9 cellular contexts compared by ENCODE assay signal in genomic region chr10:23314835-23315239, GRCh38. TPM values are rescaled to one million over a fixed set of nuclear protein-coding genes. Genes with fewer than 3 reads are reported as not detected.
DNase-seq lines count a peak whose midpoint lies in the region; ATAC-seq, FAIRE-seq and TF ChIP-seq lines count a peak whose summit lies in the region.
"Had no signal": no experiment of that assay in that cellular context is flagged by ENCODE, and none has a peak within 500 bp of the region (broad histone marks: within the 10 kb centered on the region; RNA-seq: fewer than 3 reads in every experiment).

No MANE protein-coding gene starts in this region.

- H3K4me2 ChIP-seq in mammary epithelial cell (ENCODE audit: insufficient read depth, low read depth, low read length) (no peak overlapping the region), keratinocyte (ENCODE audit: control insufficient read depth, extremely low read depth, insufficient read depth, low read depth, low read length) (no peak overlapping the region)

- BruUV-seq in mammary epithelial cell (replicated peaks; lab: Mats Ljungman, UMichigan): no TSS peak

- FAIRE-seq in keratinocyte (lab: Jason Lieb, UNC): peak; percentile 41

- in situ Hi-C loops in SK-MEL-5 (cut with HindIII; ENCODE audit: low pct_unique_long_range_greater_than_20kb, low sequenced_read_pairs): no loop called here
- in situ Hi-C loops in mammary epithelial cell (cut with MboI; ENCODE audit: low sequenced_read_pairs in 2 of 2): loop anchor here in 1 of 2 donors (5.0 to 25.0 kb wide), 2 partner anchors 212 to 372 kb away; no protein-coding TSS in a partner anchor

- H3K9me1 ChIP-seq in keratinocyte (ENCODE audit: control insufficient read depth, extremely low read depth, insufficient read depth, low read length): no peaks in the 10 kb centered on the region

- H3K4me1 ChIP-seq in ACC112 (ENCODE audit: control insufficient read depth, insufficient read depth, low read length, unreplicated experiment) (no peaks in the 10 kb centered on the region), mammary epithelial cell (ENCODE audit: insufficient read depth, low read length) (no peaks in the 10 kb centered on the region), keratinocyte (ENCODE audit: control insufficient read depth, extremely low read depth, insufficient read depth, low read length) (no peaks in the 10 kb centered on the region)

- H3K27me3 ChIP-seq in ACC112 (ENCODE audit: insufficient read depth, low read length): peaks cover 6% of the 10 kb centered on the region; the same call in 1 of the 2 replicates
- H3K27me3 ChIP-seq in mammary epithelial cell (ENCODE audit: insufficient read depth, low read length): no peaks in the 10 kb centered on the region
- peaks cover 5% of the 10 kb centered on the region for H3K27me3 ChIP-seq in keratinocyte (ENCODE audit: control insufficient read depth, extremely low read depth, insufficient read depth, low read length)

- peaks cover 6% of the 10 kb centered on the region for H3K9me3 ChIP-seq in mammary epithelial cell (replicated peaks; ENCODE audit: insufficient read depth, low read length)
- peaks cover 9% of the 10 kb centered on the region for H3K9me3 ChIP-seq in keratinocyte (ENCODE audit: control insufficient read depth, low read depth, low read length)

- H3K79me2 ChIP-seq in ACC112 (ENCODE audit: control insufficient read depth, insufficient read depth, low read length, unreplicated experiment) (no peaks in the 10 kb centered on the region), mammary epithelial cell (ENCODE audit: insufficient read depth, low read length) (no peaks in the 10 kb centered on the region), keratinocyte (ENCODE audit: control insufficient read depth, insufficient read depth, low read length) (no peaks in the 10 kb centered on the region)

- H3K9ac ChIP-seq in mammary epithelial cell (ENCODE audit: insufficient read depth, low read length) (no peak overlapping the region), keratinocyte (ENCODE audit: control insufficient read depth, extremely low read depth, insufficient read depth, low read length) (no peak overlapping the region)

- TF ChIP-seq CTCF in mammary epithelial cell (conservative IDR thresholded peaks at IDR 0.05 in 1 of 2, IDR thresholded peaks at IDR 0.05 in 1 of 2; ENCODE audit: extremely low read depth in 1 of 2, insufficient read depth in 1 of 2, low read depth in 1 of 2, low read length in 2 of 2) (peak; percentile 62 to 70), keratinocyte (optimal IDR thresholded peaks at IDR 0.05 in 1 of 3, IDR thresholded peaks at IDR 0.05 in 1 of 3, conservative IDR thresholded peaks at IDR 0.05 in 1 of 3; ENCODE audit: extremely low read depth in 1 of 3, insufficient read depth in 2 of 3, low read length in 3 of 3) (peak in 2 of 3 experiments; percentile 39 to 53)

- H3K4me3 ChIP-seq in ACC112 (ENCODE audit: low read depth, low read length) (no peak overlapping the region), mammary epithelial cell (replicated peaks in 1 of 3; ENCODE audit: insufficient read depth in 1 of 3, low read depth in 2 of 3, low read length in 3 of 3) (no peak overlapping the region), keratinocyte (ENCODE audit: control insufficient read depth in 2 of 3, extremely low read depth in 1 of 3, insufficient read depth in 2 of 3, low read depth in 1 of 3, low read length in 3 of 3) (no peak overlapping the region)
- H3K4me3 ChIP-seq: skin epidermis had no signal

- H2AFZ ChIP-seq in ACC112 (ENCODE audit: low read length, unreplicated experiment) (peak overlapping the region; percentile 21), mammary epithelial cell (ENCODE audit: low read depth, low read length) (no peak overlapping the region), keratinocyte (ENCODE audit: control insufficient read depth, low read length) (no peak overlapping the region)

- intact Hi-C loops in mammary epithelial cell (cut with micrococcal nuclease): loop anchor here (1.0 to 2.0 kb wide), 5 partner anchors 124 to 388 kb away; partner anchors contain the start of gene OTUD1

- CTCF ChIA-PET in mammary epithelial cell (lab: Charles Lee; ENCODE audit: low non-redundant PET): interaction anchor here (0.6 kb wide), 4 partner anchors 23 to 1213 kb away, joined by 3 to 5 read pairs (median 3); no protein-coding TSS in a partner anchor

- no peak overlapping the region for H3K27ac ChIP-seq in ACC112 (ENCODE audit: low read depth, low read length)
- H3K27ac ChIP-seq in mammary epithelial cell (ENCODE audit: insufficient read depth, low read depth, low read length): no peak overlapping the region
- H3K27ac ChIP-seq in keratinocyte (ENCODE audit: control insufficient read depth, insufficient read depth, low read length): no peak overlapping the region
- H3K27ac ChIP-seq: skin epidermis had no signal

- DNase-seq in GM04503 (ENCODE audit: low read depth) (peak; percentile 9), KG1 (lab: John Stamatoyannopoulos, UW) (peak; percentile 49), SK-MEL-5 (ENCODE audit: low read depth, low spot score) (peak; percentile 71), mammary epithelial cell (peak; percentile 68), keratinocyte (ENCODE audit: low read depth, low spot score) (peak; percentile 75)
- peak; percentile 37 for DNase-seq in stimulated activated CD8-positive, alpha-beta memory T cell treated with anti-CD3 and anti-CD28 coated beads, Interleukin-12 subunit alpha, Interleukin-12 subunit beta, amount 100 ng/mL, for 1 hour (ENCODE audit: low read depth)

- no peaks in the 10 kb centered on the region for H3K36me3 ChIP-seq in ACC112 (ENCODE audit: insufficient read depth, low read length)
- no peaks in the 10 kb centered on the region for H3K36me3 ChIP-seq in mammary epithelial cell (ENCODE audit: insufficient read depth, low read length)
- no peaks in the 10 kb centered on the region for H3K36me3 ChIP-seq in keratinocyte (ENCODE audit: control insufficient read depth in 2 of 2, extremely low read depth in 1 of 2, insufficient read depth in 2 of 2, low read length in 2 of 2)

- 0% methylated on average over 3 of the region's 3 CpGs for WGBS in mammary epithelial cell (ENCODE audit: low coverage, missing lambda C conversion rate)

- H4K20me1 ChIP-seq in mammary epithelial cell (ENCODE audit: insufficient read depth, low read length) (no peaks in the 10 kb centered on the region), keratinocyte (ENCODE audit: control insufficient read depth, extremely low read depth, insufficient read depth, low read length) (no peaks in the 10 kb centered on the region)

- dilution Hi-C loops in mammary epithelial cell (cut with HindIII; ENCODE audit: low sequenced_read_pairs) (loop anchor here (5.0 to 25.0 kb wide), 2 partner anchors 212 to 372 kb away; no protein-coding TSS in a partner anchor), keratinocyte (cut with MboI; ENCODE audit: extremely low pct_ligation_motif_present, low sequenced_read_pairs) (loop anchor here (25.0 kb wide), 1 partner anchor 222 kb away; no protein-coding TSS in a partner anchor)

- no peak for ATAC-seq in GM19023 (IDR thresholded peaks at IDR 0.05; ENCODE audit: unreplicated experiment)

RNA-seq across cellular contexts. Expression of gene C10orf67, which starts 29.8 kb away (rescaled TPM):
- total RNA-seq in SK-MEL-5 (2014; rRNA removed; shearing (Covaris generic)): not detected in 2 replicates
- not detected in 2 replicates for polyA plus RNA-seq in SK-MEL-5 (2015; cell fraction: cytosol; rRNA removed)
- not detected in 2 replicates for polyA plus RNA-seq in SK-MEL-5 (2015; cell fraction: nucleus; rRNA removed)
- 1 to 10 TPM in 1 of 2 donors, under 1 TPM in 1; 0.35 to 1.8 TPM for total RNA-seq in mammary epithelial cell
- polyA plus RNA-seq in mammary epithelial cell (0.26 TPM), keratinocyte (0.07 to 0.26 TPM (median 0.26 TPM) in 3 replicates)
- polyA minus RNA-seq in mammary epithelial cell (4.7 TPM), keratinocyte (0.35 to 0.43 TPM in 2 of 3 replicates, not detected in the other)
- polyA plus RNA-seq in keratinocyte (2011; ENCODE audit: low read depth): 6.4 TPM
- 0.15 and 0.17 TPM in 2 replicates for polyA plus RNA-seq in keratinocyte (2011; cell fraction: cytosol; rRNA removed)
- 0.37 and 0.45 TPM in 2 replicates for polyA plus RNA-seq in keratinocyte (2011; cell fraction: nucleus; rRNA removed)
- polyA plus RNA-seq in keratinocyte (2012; ENCODE audit: low replicate concordance): 0.05 and 2.0 TPM in 2 replicates
- not detected for polyA minus RNA-seq in keratinocyte (2011; cell fraction: cytosol; rRNA and poly(A)+ RNA removed)
- 0.23 and 0.42 TPM in 2 replicates for polyA minus RNA-seq in keratinocyte (2011; cell fraction: nucleus; rRNA and poly(A)+ RNA removed)

Comparison
In these comparisons a context has a peak if more than half of its experiments do, and no peak if none do; other contexts are left out.
1. DNase-seq: peak in every context shown above with its lines; median percentile 75 in keratinocyte; 71 in SK-MEL-5; 68 in mammary epithelial cell; 49 in KG1; 37 in stimulated activated CD8-positive, alpha-beta memory T cell treated with anti-CD3 and anti-CD28 coated beads, Interleukin-12 subunit alpha, Interleukin-12 subunit beta, amount 100 ng/mL, for 1 hour; 9 in GM04503.